In the genomic region with DNA sequence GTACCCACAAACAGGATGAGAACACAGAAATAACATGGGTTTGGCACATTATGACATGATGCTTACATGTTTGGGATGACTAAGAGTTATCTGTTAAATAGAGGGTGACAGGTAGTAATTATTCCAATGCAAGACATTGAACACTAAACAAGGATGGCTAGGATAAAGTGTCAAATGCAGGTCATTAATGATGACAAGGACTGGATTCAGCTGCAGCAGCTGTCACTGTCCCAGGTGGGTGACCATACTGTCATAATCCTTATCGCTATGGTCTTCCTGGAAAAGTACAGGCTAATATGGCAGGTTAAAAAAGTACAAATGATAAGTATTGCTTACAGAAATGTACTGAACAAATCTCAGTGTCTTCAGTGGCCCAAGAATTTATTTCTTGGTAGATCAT, we compare ENCODE assay signal across 22 cellular contexts.
"Had no signal": no experiment of that assay in that cellular context is flagged by ENCODE, and none has a peak within 500 bp of the region (broad histone marks: within the 10 kb centered on the region; RNA-seq: fewer than 3 reads in every experiment).

No MANE protein-coding gene starts in this region.

- H3K4me1 ChIP-seq: tibial artery, upper lobe of right lung, vagina had no signal

- H3K4me3 Mint-ChIP-seq: naive B cell; nephron; stimulated activated memory B cell treated with anti-CD40 and anti-IgM and Interleukin-4, amounts not matched to agents 10 μg/mL and 1 μg/mL and 100 μg/mL, for 72 hours; stimulated activated naive CD8-positive, alpha-beta T cell treated with anti-CD3 and anti-CD28 coated beads, Interleukin-15, Interleukin-2, amounts not matched to agents 100 ng/mL and 50 ng/mL, for 24 hours had no signal

- H3K27me3 ChIP-seq: foreskin keratinocyte, spleen, tibial artery, upper lobe of right lung, vagina had no signal

- H3K9me3 ChIP-seq: spleen, tibial artery, upper lobe of right lung, vagina had no signal

- DNase-seq: dermis blood vessel endothelial cell; foreskin keratinocyte; head of caudate nucleus; hippocampal formation; left colon; left ventricle myocardium superior; mesenchymal stem cell; midbrain; naive B cell; posterior cingulate gyrus; spleen; stimulated activated CD4-positive, alpha-beta T cell treated with anti-CD3 and anti-CD28 coated beads, Interleukin-15, amount 100 ng/mL, for 24 hours; stimulated activated CD4-positive, alpha-beta T cell treated with anti-CD3 and anti-CD28 coated beads, Interleukin-1b, Interleukin-23, amount 100 ng/mL, for 48 hours; stimulated activated CD4-positive, alpha-beta T cell treated with anti-CD3 and anti-CD28 coated beads, Interleukin-4, amount 100 ng/mL, for 24 hours; tibial artery; upper lobe of right lung had no signal

- ATAC-seq: foreskin keratinocyte; left colon; left ventricle myocardium superior; sciatic nerve; stimulated activated memory B cell treated with anti-CD40 and anti-IgM and Interleukin-4, amounts not matched to agents 10 μg/mL and 1 μg/mL and 100 μg/mL, for 72 hours; upper lobe of right lung had no signal

- H3K27ac ChIP-seq: foreskin keratinocyte, spleen, tibial artery, upper lobe of right lung, vagina had no signal

- H3K36me3 ChIP-seq: upper lobe of right lung, vagina had no signal

- H3K4me3 ChIP-seq: lung, spleen, tibial artery, upper lobe of right lung, vagina had no signal

- H3K4me1 Mint-ChIP-seq: nephron had no signal

- H3K27me3 Mint-ChIP-seq: naive B cell; stimulated activated memory B cell treated with anti-CD40 and anti-IgM and Interleukin-4, amounts not matched to agents 10 μg/mL and 1 μg/mL and 100 μg/mL, for 72 hours; stimulated activated naive CD8-positive, alpha-beta T cell treated with anti-CD3 and anti-CD28 coated beads, Interleukin-15, Interleukin-2, amounts not matched to agents 100 ng/mL and 50 ng/mL, for 24 hours had no signal

- H3K27ac Mint-ChIP-seq: nephron; stimulated activated memory B cell treated with anti-CD40 and anti-IgM and Interleukin-4, amounts not matched to agents 10 μg/mL and 1 μg/mL and 100 μg/mL, for 72 hours; stimulated activated naive CD8-positive, alpha-beta T cell treated with anti-CD3 and anti-CD28 coated beads, Interleukin-15, Interleukin-2, amounts not matched to agents 100 ng/mL and 50 ng/mL, for 24 hours had no signal

- H3K9me3 Mint-ChIP-seq: naive B cell; nephron; stimulated activated memory B cell treated with anti-CD40 and anti-IgM and Interleukin-4, amounts not matched to agents 10 μg/mL and 1 μg/mL and 100 μg/mL, for 72 hours; stimulated activated naive CD8-positive, alpha-beta T cell treated with anti-CD3 and anti-CD28 coated beads, Interleukin-15, Interleukin-2, amounts not matched to agents 100 ng/mL and 50 ng/mL, for 24 hours had no signal
